ENCODE assay signal across 2 cellular contexts in the genomic region with DNA sequence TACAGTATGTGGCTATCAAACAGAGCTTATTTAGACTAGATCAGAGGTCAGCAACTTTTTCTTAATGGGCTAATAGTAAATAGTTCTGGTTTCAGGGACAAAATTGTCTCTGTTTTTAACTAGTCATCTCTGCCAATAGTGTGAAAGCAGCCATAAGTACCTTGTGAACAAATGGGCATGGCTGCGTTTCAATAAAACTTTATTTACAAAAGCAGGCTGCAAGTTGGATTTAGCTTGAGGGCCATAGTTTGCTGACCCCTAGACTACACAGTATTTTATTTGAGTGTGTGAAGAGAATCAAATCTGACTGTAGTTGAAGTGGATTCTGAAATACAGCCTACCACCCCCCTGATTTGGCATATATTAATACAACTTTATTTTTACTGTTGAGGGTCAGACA.
TF ChIP-seq lines count a peak whose summit lies in the region.

No MANE protein-coding gene starts in this region.

TF ChIP-seq in GM23338, 12 proteins besides CTCF, POLR2A, EP300 and RAD21 (continued from another document):
- TF ChIP-seq, protein P1, sequence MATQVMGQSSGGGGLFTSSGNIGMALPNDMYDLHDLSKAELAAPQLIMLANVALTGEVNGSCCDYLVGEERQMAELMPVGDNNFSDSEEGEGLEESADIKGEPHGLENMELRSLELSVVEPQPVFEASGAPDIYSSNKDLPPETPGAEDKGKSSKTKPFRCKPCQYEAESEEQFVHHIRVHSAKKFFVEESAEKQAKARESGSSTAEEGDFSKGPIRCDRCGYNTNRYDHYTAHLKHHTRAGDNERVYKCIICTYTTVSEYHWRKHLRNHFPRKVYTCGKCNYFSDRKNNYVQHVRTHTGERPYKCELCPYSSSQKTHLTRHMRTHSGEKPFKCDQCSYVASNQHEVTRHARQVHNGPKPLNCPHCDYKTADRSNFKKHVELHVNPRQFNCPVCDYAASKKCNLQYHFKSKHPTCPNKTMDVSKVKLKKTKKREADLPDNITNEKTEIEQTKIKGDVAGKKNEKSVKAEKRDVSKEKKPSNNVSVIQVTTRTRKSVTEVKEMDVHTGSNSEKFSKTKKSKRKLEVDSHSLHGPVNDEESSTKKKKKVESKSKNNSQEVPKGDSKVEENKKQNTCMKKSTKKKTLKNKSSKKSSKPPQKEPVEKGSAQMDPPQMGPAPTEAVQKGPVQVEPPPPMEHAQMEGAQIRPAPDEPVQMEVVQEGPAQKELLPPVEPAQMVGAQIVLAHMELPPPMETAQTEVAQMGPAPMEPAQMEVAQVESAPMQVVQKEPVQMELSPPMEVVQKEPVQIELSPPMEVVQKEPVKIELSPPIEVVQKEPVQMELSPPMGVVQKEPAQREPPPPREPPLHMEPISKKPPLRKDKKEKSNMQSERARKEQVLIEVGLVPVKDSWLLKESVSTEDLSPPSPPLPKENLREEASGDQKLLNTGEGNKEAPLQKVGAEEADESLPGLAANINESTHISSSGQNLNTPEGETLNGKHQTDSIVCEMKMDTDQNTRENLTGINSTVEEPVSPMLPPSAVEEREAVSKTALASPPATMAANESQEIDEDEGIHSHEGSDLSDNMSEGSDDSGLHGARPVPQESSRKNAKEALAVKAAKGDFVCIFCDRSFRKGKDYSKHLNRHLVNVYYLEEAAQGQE (IDR thresholded peaks at IDR 0.05; ENCODE audit: unreplicated experiment) = no peak
- TF ChIP-seq STAT1 (IDR thresholded peaks at IDR 0.05; ENCODE audit: unreplicated experiment) (no peak), EZH2phosphoT487 (IDR thresholded peaks at IDR 0.05; ENCODE audit: unreplicated experiment) (no peak)

TF ChIP-seq in K562, 482 proteins besides CTCF, POLR2A, EP300 and RAD21 (continued from another document):
- TF ChIP-seq ZBTB40 (IDR thresholded peaks at IDR 0.05) (peak; percentile 80), ZBTB40 (CRISPR knock-in tag; IDR thresholded peaks at IDR 0.05) (no peak)
